ENCODE assay signal across 8 cellular contexts in genomic region chr4:52751349-52751911, GRCh38. TPM values are rescaled to one million over a fixed set of nuclear protein-coding genes. Genes with fewer than 3 reads are reported as not detected.
DNase-seq lines count a peak whose midpoint lies in the region; ATAC-seq and TF ChIP-seq lines count a peak whose summit lies in the region.

Gene ERVMER34-1 (minus strand): TSS chr4:52751425. CDS start chr4:52745520, 5,905 bp downstream.

- POLR2A ChIA-PET in activated CD4-positive, alpha-beta T cell treated with anti-CD3 and anti-CD28 coated beads, Interleukin-2, amount 10 ng/mL, durations not matched to agents 7 days and 5 days (lab: Charles Lee): no interaction called here
- POLR2A ChIA-PET in activated CD8-positive, alpha-beta T cell treated with anti-CD3 and anti-CD28 coated beads, Interleukin-2, amount 10 ng/mL, durations not matched to agents 7 days and 5 days (lab: Charles Lee): no interaction called here

- 9 to 10% methylated on average over 4 to 9 of the region's 38 CpGs for WGBS in gastroesophageal sphincter (ENCODE audit: low coverage in 1 of 2), 2 donors

- no peaks in the 10 kb centered on the region for H3K9me3 ChIP-seq in gastroesophageal sphincter

- CTCF ChIA-PET in activated CD4-positive, alpha-beta T cell treated with anti-CD3 and anti-CD28 coated beads, Interleukin-2, amount 10 ng/mL, durations not matched to agents 7 days and 5 days (lab: Charles Lee): no interaction called here
- CTCF ChIA-PET in activated CD8-positive, alpha-beta T cell treated with anti-CD3 and anti-CD28 coated beads, Interleukin-2, amount 10 ng/mL, durations not matched to agents 7 days and 5 days (lab: Charles Lee): no interaction called here

- H3K9me3 Mint-ChIP-seq in activated CD4-positive, alpha-beta T cell treated with anti-CD3 and anti-CD28 coated beads, Interleukin-2, amount 10 ng/mL, durations not matched to agents 7 days and 5 days: no peaks in the 10 kb centered on the region
- H3K9me3 Mint-ChIP-seq in activated CD8-positive, alpha-beta T cell treated with anti-CD3 and anti-CD28 coated beads, Interleukin-2, amount 10 ng/mL, durations not matched to agents 7 days and 5 days (ENCODE audit: insufficient read depth): no peaks in the 10 kb centered on the region
- H3K9me3 Mint-ChIP-seq in neural crest cell: peaks cover 2% of the 10 kb centered on the region

- H3K4me1 ChIP-seq in gastroesophageal sphincter: peaks cover 0 to 19% (median 0%) of the 10 kb centered on the region in 3 donors

- H3K36me3 ChIP-seq in gastroesophageal sphincter: no peaks in the 10 kb centered on the region

- H3K27ac Mint-ChIP-seq in activated CD4-positive, alpha-beta T cell treated with anti-CD3 and anti-CD28 coated beads, Interleukin-2, amount 10 ng/mL, durations not matched to agents 7 days and 5 days: no peak within 1 kb of the TSS
- H3K27ac Mint-ChIP-seq in activated CD8-positive, alpha-beta T cell treated with anti-CD3 and anti-CD28 coated beads, Interleukin-2, amount 10 ng/mL, durations not matched to agents 7 days and 5 days: no peak within 1 kb of the TSS
- H3K27ac Mint-ChIP-seq in neural crest cell (ENCODE audit: unreplicated experiment): no peak within 1 kb of the TSS

- TF ChIP-seq CTCF in gastroesophageal sphincter (IDR thresholded peaks at IDR 0.05) (no peak), neural crest cell (conservative IDR thresholded peaks at IDR 0.05) (no peak)

- H3K36me3 Mint-ChIP-seq in activated CD4-positive, alpha-beta T cell treated with anti-CD3 and anti-CD28 coated beads, Interleukin-2, amount 10 ng/mL, durations not matched to agents 7 days and 5 days (ENCODE audit: low read depth): peaks cover 3% of the 10 kb centered on the region
- H3K36me3 Mint-ChIP-seq in activated CD8-positive, alpha-beta T cell treated with anti-CD3 and anti-CD28 coated beads, Interleukin-2, amount 10 ng/mL, durations not matched to agents 7 days and 5 days (ENCODE audit: low read depth): no peaks in the 10 kb centered on the region
- H3K36me3 Mint-ChIP-seq in neural crest cell (ENCODE audit: low read depth): no peaks in the 10 kb centered on the region

- no peak for TF ChIP-seq EP300 in gastroesophageal sphincter (IDR thresholded peaks at IDR 0.05)

- H3K4me1 Mint-ChIP-seq in activated CD4-positive, alpha-beta T cell treated with anti-CD3 and anti-CD28 coated beads, Interleukin-2, amount 10 ng/mL, durations not matched to agents 7 days and 5 days: peaks cover 11% of the 10 kb centered on the region
- peaks cover 7% of the 10 kb centered on the region for H3K4me1 Mint-ChIP-seq in activated CD8-positive, alpha-beta T cell treated with anti-CD3 and anti-CD28 coated beads, Interleukin-2, amount 10 ng/mL, durations not matched to agents 7 days and 5 days (ENCODE audit: low read depth)
- peaks cover 13% of the 10 kb centered on the region for H3K4me1 Mint-ChIP-seq in neural crest cell

- no peak for DNase-seq in activated CD4-positive, alpha-beta T cell treated with anti-CD3 and anti-CD28 coated beads, Interleukin-2, amount 10 ng/mL, durations not matched to agents 7 days and 5 days
- no peak for DNase-seq in activated CD4-positive, alpha-beta T cell treated with anti-CD3 and anti-CD28 coated beads, Interleukin-2, amount 50 U/mL, for 1 hour
- no peak for DNase-seq in activated CD8-positive, alpha-beta T cell treated with anti-CD3 and anti-CD28 coated beads, Interleukin-2, amount 10 ng/mL, durations not matched to agents 7 days and 5 days
- DNase-seq in neural crest cell (ENCODE audit: low read depth, low spot score) (peak; percentile 40), NCI-H2107 (lab: John Stamatoyannopoulos, UW) (no peak), hippocampal formation (lab: John Stamatoyannopoulos, UW) (no peak)

- peak within 1 kb of the TSS; percentile 63 for H3K4me3 Mint-ChIP-seq in activated CD4-positive, alpha-beta T cell treated with anti-CD3 and anti-CD28 coated beads, Interleukin-2, amount 10 ng/mL, durations not matched to agents 7 days and 5 days
- H3K4me3 Mint-ChIP-seq in activated CD8-positive, alpha-beta T cell treated with anti-CD3 and anti-CD28 coated beads, Interleukin-2, amount 10 ng/mL, durations not matched to agents 7 days and 5 days: peak within 1 kb of the TSS; percentile 48
- H3K4me3 Mint-ChIP-seq in neural crest cell: peak within 1 kb of the TSS; percentile 88

- H3K27ac ChIP-seq in gastroesophageal sphincter: peak within 1 kb of the TSS in 1 of 4 donors; percentile 14

- TF ChIP-seq POLR2A in gastroesophageal sphincter (IDR thresholded peaks at IDR 0.05): no peak

- peak within 1 kb of the TSS; percentile 31 to 59 for H3K4me3 ChIP-seq in gastroesophageal sphincter

- H3K27me3 Mint-ChIP-seq in activated CD4-positive, alpha-beta T cell treated with anti-CD3 and anti-CD28 coated beads, Interleukin-2, amount 10 ng/mL, durations not matched to agents 7 days and 5 days: peaks cover 53% of the 10 kb centered on the region
- H3K27me3 Mint-ChIP-seq in activated CD8-positive, alpha-beta T cell treated with anti-CD3 and anti-CD28 coated beads, Interleukin-2, amount 10 ng/mL, durations not matched to agents 7 days and 5 days (ENCODE audit: low read depth): peaks cover 46% of the 10 kb centered on the region
- peaks cover 48% of the 10 kb centered on the region for H3K27me3 Mint-ChIP-seq in neural crest cell (ENCODE audit: low read depth)

- peaks cover 52% of the 10 kb centered on the region for H3K27me3 ChIP-seq in gastroesophageal sphincter

- peak; percentile 30 for ATAC-seq in activated CD8-positive, alpha-beta T cell treated with anti-CD3 and anti-CD28 coated beads, Interleukin-2, amount 10 ng/mL, durations not matched to agents 7 days and 5 days
- peak; percentile 59 for ATAC-seq in gastroesophageal sphincter
- no peak for ATAC-seq in GM21717 (IDR thresholded peaks at IDR 0.05; ENCODE audit: unreplicated experiment)

RNA-seq across cellular contexts. Expression of gene ERVMER34-1, which starts in this region (rescaled TPM):
- not detected for total RNA-seq in activated CD4-positive, alpha-beta T cell treated with anti-CD3 and anti-CD28 coated beads, Interleukin-2, amount 10 ng/mL, durations not matched to agents 7 days and 5 days
- not detected for total RNA-seq in activated CD8-positive, alpha-beta T cell treated with anti-CD3 and anti-CD28 coated beads, Interleukin-2, amount 10 ng/mL, durations not matched to agents 7 days and 5 days
- total RNA-seq in gastroesophageal sphincter: under 1 TPM; 0.08 to 0.93 (median 0.49) TPM
- total RNA-seq in neural crest cell: 3.2 and 3.3 TPM in 2 replicates

Comparison
In these comparisons a context has a peak if more than half of its experiments do, and no peak if none do; other contexts are left out.
1. Peak in ATAC-seq in activated CD8-positive, alpha-beta T cell treated with anti-CD3 and anti-CD28 coated beads, Interleukin-2, amount 10 ng/mL, durations not matched to agents 7 days and 5 days; RNA of the gene not detected or under 1 TPM.
2. Peak in ATAC-seq and H3K4me3 ChIP-seq in gastroesophageal sphincter; RNA of the gene not detected or under 1 TPM.